19 cellular contexts compared by ENCODE assay signal in genomic region chr9:119027901-119028699, GRCh38.
DNase-seq lines count a peak whose midpoint lies in the region; ATAC-seq and TF ChIP-seq lines count a peak whose summit lies in the region.
"Had no signal": no experiment of that assay in that cellular context is flagged by ENCODE, and none has a peak within 500 bp of the region (broad histone marks: within the 10 kb centered on the region; RNA-seq: fewer than 3 reads in every experiment).

No MANE protein-coding gene starts in this region.

- no peaks in the 10 kb centered on the region for H3K79me2 ChIP-seq in SK-N-SH (ENCODE audit: insufficient read depth)

- H3K27ac ChIP-seq in SK-N-SH (ENCODE audit: low read depth in 2 of 2, low read length in 1 of 2): no peak overlapping the region; a peak in 1 of 4 replicates
- H3K27ac ChIP-seq in cingulate gyrus (ENCODE audit: low read depth, low read length): peak overlapping the region; percentile 82
- peak overlapping the region; percentile 38 to 81 (median 65) for H3K27ac ChIP-seq in transverse colon
- H3K27ac ChIP-seq in body of pancreas: no peak overlapping the region
- H3K27ac ChIP-seq: BLaER1, neutrophil had no signal

- no peaks in the 10 kb centered on the region for H3K36me3 ChIP-seq in SK-N-SH (replicated peaks in 1 of 2; ENCODE audit: control insufficient read depth in 1 of 2, insufficient read depth in 2 of 2, low read length in 1 of 2)
- no peaks in the 10 kb centered on the region for H3K36me3 ChIP-seq in transverse colon
- no peaks in the 10 kb centered on the region for H3K36me3 ChIP-seq in body of pancreas (replicated peaks in 1 of 2; ENCODE audit: insufficient read depth in 1 of 2, low read depth in 2 of 2)
- H3K36me3 ChIP-seq: BLaER1, neutrophil had no signal

- ATAC-seq in SK-N-SH treated with all-trans-retinoic acid at 6 μM for 48 hours (no peak), body of pancreas (no peak)
- ATAC-seq: activated CD4-positive, CD25-positive, alpha-beta regulatory T cell treated with anti-CD3 and anti-CD28 coated beads, Interleukin-2, amount 50 U/mL, for 24 hours had no signal

- peaks cover 6% of the 10 kb centered on the region for H3K4me1 Mint-ChIP-seq in nephron progenitor cell

- no peak overlapping the region for H3K4me3 Mint-ChIP-seq in nephron progenitor cell
- H3K4me3 Mint-ChIP-seq: T-helper 1 cell treated with Interleukin-12 subunit alpha and Interleukin-12 subunit beta and Interleukin-4 antibody, amounts not matched to agents 30 μg/mL and 1 μg/mL, for 36 hours had no signal

- H3K9ac ChIP-seq in SK-N-SH: no peak overlapping the region
- H3K9ac ChIP-seq: BLaER1 had no signal

- no peak overlapping the region for H3K4me2 ChIP-seq in SK-N-SH
- H3K4me2 ChIP-seq: BLaER1 had no signal

- H4K20me1 ChIP-seq in SK-N-SH (ENCODE audit: insufficient read depth): no peaks in the 10 kb centered on the region
- H4K20me1 ChIP-seq: BLaER1 had no signal

- no peaks in the 10 kb centered on the region for H3F3A ChIP-seq in SK-N-SH (replicated peaks; ENCODE audit: insufficient read depth)

- no peaks in the 10 kb centered on the region for H3K9me3 Mint-ChIP-seq in nephron progenitor cell

- no peaks in the 10 kb centered on the region for H3K27me3 ChIP-seq in SK-N-SH (ENCODE audit: insufficient read depth)
- no peaks in the 10 kb centered on the region for H3K27me3 ChIP-seq in transverse colon
- H3K27me3 ChIP-seq in body of pancreas: no peaks in the 10 kb centered on the region
- H3K27me3 ChIP-seq: BLaER1, neutrophil had no signal

- TF ChIP-seq EP300 in SK-N-SH (IDR thresholded peaks at IDR 0.05; ENCODE audit: borderline replicate concordance in 1 of 2, low read depth in 1 of 2, low read length in 1 of 2): no peak
- no peak for TF ChIP-seq EP300 in transverse colon (IDR thresholded peaks at IDR 0.05; ENCODE audit: low read depth)

- H3K4me1 ChIP-seq in SK-N-SH (ENCODE audit: control insufficient read depth in 1 of 2, insufficient read depth in 2 of 2, low read depth in 1 of 2, low read length in 1 of 2) (peaks cover 0 to 11% of the 10 kb centered on the region in 2 experiments; a peak in 2 of 4 replicates), transverse colon (peaks cover 0 to 6% (median 0%) of the 10 kb centered on the region in 4 donors), body of pancreas (no peaks in the 10 kb centered on the region)

- intact Hi-C loops in transverse colon (cut with DNase I; ENCODE audit: low total_unique reads) (no loop called here), body of pancreas (cut with DNase I) (no loop called here)

- no peak overlapping the region for H3K27ac Mint-ChIP-seq in nephron progenitor cell
- H3K27ac Mint-ChIP-seq: T-helper 1 cell treated with Interleukin-12 subunit alpha and Interleukin-12 subunit beta and Interleukin-4 antibody, amounts not matched to agents 30 μg/mL and 1 μg/mL, for 36 hours had no signal

- peaks cover 5% of the 10 kb centered on the region for H3K27me3 Mint-ChIP-seq in nephron progenitor cell (ENCODE audit: low read depth, poor library complexity)

- no peaks in the 10 kb centered on the region for H3K9me2 ChIP-seq in SK-N-SH

- no peak overlapping the region for H2AFZ ChIP-seq in SK-N-SH (ENCODE audit: low read depth)

- in situ Hi-C loops in transverse colon (cut with MboI; ENCODE audit: low pct_ligation_motif_present in 1 of 4, low pct_unique_long_range_greater_than_20kb in 1 of 4, low sequenced_read_pairs in 3 of 4): no loop called here
- in situ Hi-C loops in KBM-7 (cut with MboI; ENCODE audit: low pct_unique_long_range_greater_than_20kb, low sequenced_read_pairs): no loop called here

- no peak for TF ChIP-seq POLR2A in transverse colon (IDR thresholded peaks at IDR 0.05)
- no peak for TF ChIP-seq POLR2A in body of pancreas (IDR thresholded peaks at IDR 0.05)

- TF ChIP-seq RAD21 in SK-N-SH (IDR thresholded peaks at IDR 0.05; ENCODE audit: low read length): no peak

- CTCF ChIA-PET in SK-N-SH (lab: Yijun Ruan, JAX): interaction anchor here (0.8 to 1.6 kb wide), 4 partner anchors 12 to 337 kb away, joined by 3 read pairs; no protein-coding TSS in a partner anchor

- WGBS in SK-N-SH (ENCODE audit: low lambda C conversion rate): 27% methylated on average over 7 of the region's 7 CpGs
- WGBS in transverse colon (ENCODE audit: low coverage in 1 of 2), 2 donors: 62 to 83% methylated on average over 7 of the region's 7 CpGs
- 51 to 59% methylated on average over 7 of the region's 7 CpGs for WGBS in body of pancreas, 2 donors

- DNase-seq in SK-N-SH (no peak), nephron progenitor cell (no peak), transverse colon (no peak), SHP77 (lab: John Stamatoyannopoulos, UW) (no peak), body of pancreas (no peak), KBM-7 (no peak)
- DNase-seq: 8988T; activated gamma-delta T cell treated with Interleukin-2 at 50 U/mL for 16 hours; dermis blood vessel endothelial cell; GF-D8; NCI-H187; NCI-H446 treated with DMSO at 0.1 percent for 48 hours; stimulated activated CD4-positive, alpha-beta T cell treated with anti-CD3 and anti-CD28 coated beads, Interleukin-4, amount 100 ng/mL, for 1 hour had no signal

- no peaks in the 10 kb centered on the region for H3K36me3 Mint-ChIP-seq in nephron progenitor cell (ENCODE audit: low read depth)

- TF ChIP-seq CTCF in SK-N-SH (IDR thresholded peaks at IDR 0.05): 0 out of 2 replicates have a peak, but pooled peaks have one; percentile 15
- peak; percentile 19 for TF ChIP-seq CTCF in nephron progenitor cell (IDR thresholded peaks at IDR 0.05)
- TF ChIP-seq CTCF in transverse colon (IDR thresholded peaks at IDR 0.05): peak in 1 of 5 experiments; percentile 10
- TF ChIP-seq CTCF in body of pancreas (IDR thresholded peaks at IDR 0.05): no peak

- no peaks in the 10 kb centered on the region for H3K9me3 ChIP-seq in SK-N-SH
- no peaks in the 10 kb centered on the region for H3K9me3 ChIP-seq in transverse colon
- H3K9me3 ChIP-seq in body of pancreas: no peaks in the 10 kb centered on the region
- H3K9me3 ChIP-seq: BLaER1, neutrophil had no signal

- POLR2A ChIA-PET in SK-N-SH (lab: Yijun Ruan, JAX): interaction anchor here (0.9 kb wide), 1 partner anchor 72 kb away, joined by 6 read pairs; no protein-coding TSS in a partner anchor

- no peak overlapping the region for H3K4me3 ChIP-seq in SK-N-SH (ENCODE audit: low read depth in 2 of 2, low read length in 1 of 2)
- H3K4me3 ChIP-seq in transverse colon: no peak overlapping the region
- H3K4me3 ChIP-seq in body of pancreas: no peak overlapping the region
- H3K4me3 ChIP-seq: BLaER1 had no signal

TF ChIP-seq in SK-N-SH, 30 proteins besides CTCF, POLR2A, EP300 and RAD21 (continues in another document):
- no peak for TF ChIP-seq GATA2 (CRISPR knock-in tag; IDR thresholded peaks at IDR 0.05)
- TF ChIP-seq IRF3 (IDR thresholded peaks at IDR 0.05; ENCODE audit: low read depth, low read length): no peak
- no peak for TF ChIP-seq TAF1 (IDR thresholded peaks at IDR 0.05; ENCODE audit: borderline replicate concordance, low read depth, low read length)
- no peak for TF ChIP-seq MXI1 (IDR thresholded peaks at IDR 0.05; ENCODE audit: low read depth, low read length)
- TF ChIP-seq FOSL2 (IDR thresholded peaks at IDR 0.05; ENCODE audit: borderline replicate concordance, low read depth): no peak
- TF ChIP-seq EZH2phosphoT487 (IDR thresholded peaks at IDR 0.05; ENCODE audit: borderline replicate concordance, low read depth): no peak

TF ChIP-seq in SK-N-SH treated with all-trans-retinoic acid at 6 μM for 48 hours, 23 proteins besides CTCF, POLR2A, EP300 and RAD21:
- TF ChIP-seq ZFP3 (CRISPR knock-in tag; IDR thresholded peaks at IDR 0.05) (no peak), BACH2 (CRISPR knock-in tag; IDR thresholded peaks at IDR 0.05; ENCODE audit: borderline replicate concordance) (no peak)

Comparison
In these comparisons a context has a peak if more than half of its experiments do, and no peak if none do; other contexts are left out.
1. H3K27ac ChIP-seq: peak in cingulate gyrus (single experiment) and transverse colon (4 of 4); none in SK-N-SH (0 of 2) and body of pancreas (0 of 4).
2. CTCF ChIP-seq: peak in SK-N-SH (single experiment) and nephron progenitor cell (single experiment); none in body of pancreas (0 of 7).